16 cellular contexts compared by ENCODE assay signal in genomic region chr1:51960262-51960661, GRCh38. TPM values are rescaled to one million over a fixed set of nuclear protein-coding genes. Genes with fewer than 3 reads are reported as not detected.
DNase-seq lines count a peak whose midpoint lies in the region; ATAC-seq, FAIRE-seq and TF ChIP-seq lines count a peak whose summit lies in the region.
"Had no signal": no experiment of that assay in that cellular context is flagged by ENCODE, and none has a peak within 500 bp of the region (broad histone marks: within the 10 kb centered on the region; RNA-seq: fewer than 3 reads in every experiment).

No MANE protein-coding gene starts in this region.

- no peak for TF ChIP-seq POLR2A in H1 (IDR thresholded peaks at IDR 0.05; ENCODE audit: control extremely low read depth in 1 of 2, low read depth in 2 of 2, low read length in 2 of 2)

- no peak overlapping the region for H3K9ac ChIP-seq in H1 (replicated peaks in 1 of 4; ENCODE audit: extremely low read depth in 1 of 4, low read depth in 3 of 4, low read length in 3 of 4)

- H3K4me3 ChIP-seq in H1 (ENCODE audit: extremely low read depth in 1 of 4, insufficient read depth in 2 of 4, low read depth in 3 of 4, low read length in 4 of 4) (no peak overlapping the region), upper lobe of right lung (no peak overlapping the region)
- H3K4me3 ChIP-seq: gastroesophageal sphincter, lung, testis had no signal

- H3K56ac ChIP-seq in H1 (replicated peaks; ENCODE audit: insufficient read length, low read depth, low read length), result no peak overlapping the region

- no peaks in the 10 kb centered on the region for H4K20me1 ChIP-seq in H1 (replicated peaks in 1 of 2; ENCODE audit: control insufficient read depth in 1 of 2, insufficient read depth in 2 of 2, low read length in 2 of 2)

- no peaks in the 10 kb centered on the region for H3K36me3 Mint-ChIP-seq in activated CD4-positive, alpha-beta T cell treated with anti-CD3 and anti-CD28 coated beads, Interleukin-2, amount 10 ng/mL, durations not matched to agents 24 days and 14 days (ENCODE audit: low read depth)
- H3K36me3 Mint-ChIP-seq: natural killer cell had no signal

- peaks cover 0 to 16% (median 2%) of the 10 kb centered on the region in 4 experiments; a peak in 4 of 8 replicates for H3K36me3 ChIP-seq in H1 (ENCODE audit: control insufficient read depth in 2 of 4, insufficient read depth in 4 of 4, low read length in 3 of 4)
- no peaks in the 10 kb centered on the region for H3K36me3 ChIP-seq in upper lobe of right lung
- H3K36me3 ChIP-seq: gastroesophageal sphincter had no signal

- H3K9me3 Mint-ChIP-seq in activated CD4-positive, alpha-beta T cell treated with anti-CD3 and anti-CD28 coated beads, Interleukin-2, amount 10 ng/mL, durations not matched to agents 24 days and 14 days, result no peaks in the 10 kb centered on the region
- H3K9me3 Mint-ChIP-seq: activated CD4-positive, alpha-beta memory T cell treated with anti-CD3 and anti-CD28 coated beads, Interleukin-2, amount 10 ng/mL, durations not matched to agents 7 days and 5 days; activated T-helper 1 cell treated with anti-CD3 and anti-CD28 coated beads, Interleukin-12 subunit alpha, Interleukin-12 subunit beta, Interleukin-2, Interleukin-4 antibody, amounts not matched to agents 30 ng/mL and 10 ng/mL and 1 ng/mL, durations not matched to agents 14 hours and 24 hours and 36 hours; natural killer cell had no signal

- no peak for TF ChIP-seq EP300 in H1 (IDR thresholded peaks at IDR 0.05; ENCODE audit: borderline replicate concordance in 1 of 2, low read depth in 2 of 2, low read length in 2 of 2)

- WGBS in H1 (ENCODE audit: extremely low coverage in 1 of 2, insufficient coverage in 1 of 2, insufficient read length in 1 of 2, insufficient replicate concordance in 2 of 2, low coverage in 1 of 2, low lambda C conversion rate in 2 of 2, missing lambda C conversion rate in 1 of 2), 2 experiments, result 87% methylated on average over 3 of the region's 3 CpGs; no CpG with 5 or more reads in 1 of the 2 experiments

- H3K27me3 ChIP-seq in H1 (replicated peaks in 1 of 4; ENCODE audit: control insufficient read depth in 3 of 4, extremely low read depth in 1 of 4, insufficient read depth in 3 of 4, low read length in 3 of 4) (no peaks in the 10 kb centered on the region), upper lobe of right lung (peaks cover 54% of the 10 kb centered on the region)
- H3K27me3 ChIP-seq: testis had no signal

- peaks cover 11% of the 10 kb centered on the region for H3K27me3 Mint-ChIP-seq in activated CD4-positive, alpha-beta T cell treated with anti-CD3 and anti-CD28 coated beads, Interleukin-2, amount 10 ng/mL, durations not matched to agents 24 days and 14 days

- H3K9me3 ChIP-seq in H1 (ENCODE audit: insufficient read depth in 2 of 2, low read depth in 1 of 2, low read length in 1 of 2) (no peaks in the 10 kb centered on the region), upper lobe of right lung (no peaks in the 10 kb centered on the region)
- H3K9me3 ChIP-seq: gastroesophageal sphincter, testis had no signal

- ATAC-seq in upper lobe of right lung (peak; percentile 30), GM21619 (IDR thresholded peaks at IDR 0.05; ENCODE audit: unreplicated experiment) (no peak)
- ATAC-seq: gastroesophageal sphincter, natural killer cell had no signal

- H3K79me2 ChIP-seq in H1 (ENCODE audit: control insufficient read depth in 1 of 2, insufficient read depth in 2 of 2, low read length in 2 of 2), result peaks cover 0 to 9% of the 10 kb centered on the region in 2 experiments; a peak in 1 of 4 replicates

- H3K27ac ChIP-seq in H1 (ENCODE audit: low read depth, low read length) (no peak overlapping the region), upper lobe of right lung (no peak overlapping the region)
- H3K27ac ChIP-seq: gastroesophageal sphincter, testis had no signal

- no peak for TF ChIP-seq RAD21 in H1 (IDR thresholded peaks at IDR 0.05 in 1 of 2, conservative IDR thresholded peaks at IDR 0.05 in 1 of 2; ENCODE audit: low read depth in 2 of 2, low read length in 2 of 2)

- no peak overlapping the region for H3K18ac ChIP-seq in H1 (ENCODE audit: extremely low read depth, low read length)

- H2BK15ac ChIP-seq in H1 (ENCODE audit: low read length), result no peak overlapping the region

- TF ChIP-seq CTCF in H1 (IDR thresholded peaks at IDR 0.05; ENCODE audit: control extremely low read depth in 1 of 3, insufficient read depth in 1 of 3, low read depth in 1 of 3, low read length in 3 of 3), result no peak
- TF ChIP-seq CTCF in upper lobe of right lung (IDR thresholded peaks at IDR 0.05), result no peak

- no peak overlapping the region for H2BK120ac ChIP-seq in H1 (replicated peaks; ENCODE audit: low read depth, low read length)

- H4K5ac ChIP-seq in H1 (ENCODE audit: insufficient read length, low read depth, low read length), result no peak overlapping the region

- intact Hi-C loops in upper lobe of right lung (cut with DNase I), result no loop called here
- intact Hi-C loops in activated CD4-positive, alpha-beta T cell treated with anti-CD3 and anti-CD28 coated beads, Interleukin-2, amount 10 ng/mL, durations not matched to agents 24 days and 14 days (cut with micrococcal nuclease), result no loop called here

- no peak overlapping the region for H3K4me3 Mint-ChIP-seq in activated CD4-positive, alpha-beta T cell treated with anti-CD3 and anti-CD28 coated beads, Interleukin-2, amount 10 ng/mL, durations not matched to agents 24 days and 14 days
- H3K4me3 Mint-ChIP-seq: activated CD4-positive, alpha-beta memory T cell treated with anti-CD3 and anti-CD28 coated beads, Interleukin-2, amount 10 ng/mL, durations not matched to agents 7 days and 5 days; activated T-helper 1 cell treated with anti-CD3 and anti-CD28 coated beads, Interleukin-12 subunit alpha, Interleukin-12 subunit beta, Interleukin-2, Interleukin-4 antibody, amounts not matched to agents 30 ng/mL and 10 ng/mL and 1 ng/mL, durations not matched to agents 14 hours and 24 hours and 36 hours; natural killer cell had no signal

- no peak overlapping the region for H2BK20ac ChIP-seq in H1 (ENCODE audit: low read length)

- H3K4me1 Mint-ChIP-seq in activated CD4-positive, alpha-beta T cell treated with anti-CD3 and anti-CD28 coated beads, Interleukin-2, amount 10 ng/mL, durations not matched to agents 24 days and 14 days, result peaks cover 4% of the 10 kb centered on the region
- H3K4me1 Mint-ChIP-seq: natural killer cell had no signal

- H2BK5ac ChIP-seq in H1 (ENCODE audit: low read depth, low read length), result no peak overlapping the region; the same call in 1 of the 2 replicates

- H3K4me1 ChIP-seq in H1 (replicated peaks in 1 of 4; ENCODE audit: control insufficient read depth in 3 of 4, insufficient read depth in 4 of 4, low read length in 3 of 4) (peaks cover 7 to 23% (median 14%) of the 10 kb centered on the region in 4 experiments; a peak in 6 of 7 replicates), upper lobe of right lung (no peaks in the 10 kb centered on the region)
- H3K4me1 ChIP-seq: gastroesophageal sphincter, testis had no signal

- H3K4me2 ChIP-seq in H1 (ENCODE audit: insufficient read depth in 1 of 2, low read depth in 2 of 2, low read length in 2 of 2), result no peak overlapping the region

- no peak overlapping the region for H2AK5ac ChIP-seq in H1 (ENCODE audit: low read depth, low read length)

- CTCF ChIA-PET in H1 (lab: Charles Lee; ENCODE audit: partially characterized antibody), result interaction anchor here (1.1 to 1.8 kb wide), 5 partner anchors 15 to 64 kb away, joined by 3 to 6 read pairs (median 4); no protein-coding TSS in a partner anchor

- POLR2A ChIA-PET in H1 (lab: Charles Lee; ENCODE audit: partially characterized antibody), result interaction anchor here (0.9 to 1.1 kb wide), 3 partner anchors 9 to 82 kb away, joined by 3 read pairs; partner anchors contain the start of gene NRDC

- DNase-seq in NOMO-1 (lab: John Stamatoyannopoulos, UW; ENCODE audit: unreplicated experiment in 2 of 2) (peak; percentile 7 to 11), NOMO-1 treated with dmso at 0.1 percent for 144 hours (lab: John Stamatoyannopoulos, UW; ENCODE audit: unreplicated experiment) (no peak), NCI-H510A (lab: John Stamatoyannopoulos, UW) (peak; percentile 54), H1 (ENCODE audit: low read depth in 1 of 2, low spot score in 2 of 2) (no peak), upper lobe of right lung (no peak), COLO829 (ENCODE audit: low spot score) (no peak)
- no peak for DNase-seq in activated CD4-positive, alpha-beta T cell treated with anti-CD3 and anti-CD28 coated beads, Interleukin-2, amount 10 ng/mL, durations not matched to agents 24 days and 14 days
- DNase-seq: activated CD4-positive, alpha-beta memory T cell treated with anti-CD3 and anti-CD28 coated beads, Interleukin-2, amount 10 ng/mL, durations not matched to agents 7 days and 5 days; GF-D8; natural killer cell; testis had no signal

- no peak overlapping the region for H4K91ac ChIP-seq in H1 (replicated peaks; ENCODE audit: insufficient read length, low read length)

- H2AFZ ChIP-seq in H1 (ENCODE audit: low read length), result no peak overlapping the region

- H3K23ac ChIP-seq in H1 (ENCODE audit: insufficient read length), result no peak overlapping the region

- H3K79me1 ChIP-seq in H1 (ENCODE audit: low read depth, low read length), result no peaks in the 10 kb centered on the region; the same call in 1 of the 2 replicates

- H3K4ac ChIP-seq in H1 (replicated peaks; ENCODE audit: insufficient read length, low read depth, low read length), result no peak overlapping the region

- no peak overlapping the region for H2BK12ac ChIP-seq in H1 (ENCODE audit: low read depth, low read length)

- no peaks in the 10 kb centered on the region for H3K23me2 ChIP-seq in H1 (ENCODE audit: low read depth, low read length)

- no peak for FAIRE-seq in H1 (lab: Jason Lieb, UNC)
- FAIRE-seq: TTC549 had no signal

- no peak overlapping the region for H3K14ac ChIP-seq in H1 (ENCODE audit: insufficient read length)

- no peak overlapping the region for H4K8ac ChIP-seq in H1 (ENCODE audit: extremely low read depth, insufficient read depth, low read length)

- H3K27ac Mint-ChIP-seq in activated CD4-positive, alpha-beta T cell treated with anti-CD3 and anti-CD28 coated beads, Interleukin-2, amount 10 ng/mL, durations not matched to agents 24 days and 14 days, result no peak overlapping the region
- H3K27ac Mint-ChIP-seq: activated CD4-positive, alpha-beta memory T cell treated with anti-CD3 and anti-CD28 coated beads, Interleukin-2, amount 10 ng/mL, durations not matched to agents 7 days and 5 days; activated T-helper 1 cell treated with anti-CD3 and anti-CD28 coated beads, Interleukin-12 subunit alpha, Interleukin-12 subunit beta, Interleukin-2, Interleukin-4 antibody, amounts not matched to agents 30 ng/mL and 10 ng/mL and 1 ng/mL, durations not matched to agents 14 hours and 24 hours and 36 hours; natural killer cell had no signal

RNA-seq across cellular contexts. Expression of gene RAB3B, which starts 30.2 kb away (rescaled TPM):
- total RNA-seq in H1 (2021; fragmentation: NEBNext Ultra II Directional; extraction: Animal tissue kit (Norgen Biotek cat#: 25700)), result 36.8 and 37.3 TPM in 2 replicates
- 9.4 and 12.5 TPM in 2 replicates for polyA plus RNA-seq in H1 (2011; rRNA removed)
- 10.6 TPM for polyA plus RNA-seq in H1 (2011; cell fraction: cytosol; rRNA removed)
- polyA plus RNA-seq in H1 (2011; cell fraction: nucleus; rRNA removed), result 18.0 TPM
- 16.0 to 24.7 TPM (median 18.6 TPM) in 4 replicates for polyA plus RNA-seq in H1 (2012, experiment 1 of 2)
- 2.1 TPM for polyA plus RNA-seq in H1 (2012, experiment 2 of 2)
- 24.4 TPM for polyA plus RNA-seq in H1 (2013, experiment 1 of 2)
- 20.8 TPM for polyA plus RNA-seq in H1 (2013, experiment 2 of 2)
- polyA minus RNA-seq in H1 (2011; rRNA and poly(A)+ RNA removed), result 33.9 and 45.6 TPM in 2 replicates
- 16.4 TPM for polyA minus RNA-seq in H1 (2011; cell fraction: cytosol; rRNA and poly(A)+ RNA removed)
- polyA minus RNA-seq in H1 (2011; cell fraction: nucleus; rRNA and poly(A)+ RNA removed), result 41.2 TPM
- not detected for total RNA-seq in upper lobe of right lung
- 0.02 TPM in 2 replicates for total RNA-seq in activated CD4-positive, alpha-beta T cell treated with anti-CD3 and anti-CD28 coated beads, Interleukin-2, amount 10 ng/mL, durations not matched to agents 24 days and 14 days

Comparison
In these comparisons a context has a peak if more than half of its experiments do, and no peak if none do; other contexts are left out.
1. DNase-seq: peak in NOMO-1 (2 of 2) and NCI-H510A (single experiment); none in NOMO-1 treated with dmso at 0.1 percent for 144 hours (single experiment), H1 (0 of 2), upper lobe of right lung (single experiment), activated CD4-positive, alpha-beta T cell treated with anti-CD3 and anti-CD28 coated beads, Interleukin-2, amount 10 ng/mL, durations not matched to agents 24 days and 14 days (single experiment) and COLO829 (single experiment).
2. RNA of gene RAB3B, which starts 30.2 kb away (total RNA-seq): 36.8 to 37.3 TPM in H1; not detected in upper lobe of right lung (single experiment) and 0.02 TPM in activated CD4-positive, alpha-beta T cell treated with anti-CD3 and anti-CD28 coated beads, Interleukin-2, amount 10 ng/mL, durations not matched to agents 24 days and 14 days; every median in the first group is over 10 times any median in the second.